17 cellular contexts compared by ENCODE assay signal in the genomic region with DNA sequence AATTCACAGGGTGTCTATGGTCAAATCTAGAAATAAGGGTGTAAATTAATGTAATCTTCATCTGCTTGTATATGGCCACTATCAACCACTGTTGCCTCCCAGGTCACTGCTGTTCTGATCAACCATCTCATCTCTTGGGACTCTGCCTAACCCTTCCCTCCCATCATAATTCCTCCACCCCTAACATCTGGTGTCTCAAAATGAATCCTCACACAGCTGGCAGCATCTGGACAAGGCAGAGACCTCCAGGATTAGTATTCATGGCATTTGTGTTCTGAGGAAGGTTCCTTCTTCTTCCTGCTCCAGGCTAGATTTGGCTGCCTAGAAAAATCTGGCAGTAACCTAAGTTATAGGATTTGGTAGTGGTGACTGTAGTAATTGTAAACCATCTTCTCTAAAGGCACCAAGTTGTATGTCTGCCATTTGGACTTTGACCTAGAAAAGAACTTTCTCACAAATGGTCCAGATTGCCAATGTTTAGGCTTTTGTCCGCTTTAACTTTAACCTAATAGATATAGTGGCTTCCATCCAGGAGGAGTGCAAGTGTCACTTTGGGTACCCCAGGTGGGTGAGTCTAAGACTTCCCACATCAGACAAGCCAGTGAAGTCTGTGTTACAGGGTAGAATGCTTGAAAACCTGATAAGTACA. TPM values are rescaled to one million over a fixed set of nuclear protein-coding genes. Genes with fewer than 3 reads are reported as not detected.
DNase-seq lines count a peak whose midpoint lies in the region; ATAC-seq, FAIRE-seq and TF ChIP-seq lines count a peak whose summit lies in the region.
"Had no signal": no experiment of that assay in that cellular context is flagged by ENCODE, and none has a peak within 500 bp of the region (broad histone marks: within the 10 kb centered on the region; RNA-seq: fewer than 3 reads in every experiment).

No MANE protein-coding gene starts in this region.

- H3K9me3 ChIP-seq in right atrium auricular region (no peaks in the 10 kb centered on the region), mammary epithelial cell (replicated peaks; ENCODE audit: insufficient read depth, low read length) (no peaks in the 10 kb centered on the region), aorta (ENCODE audit: control insufficient read depth, low read length) (no peaks in the 10 kb centered on the region)
- H3K9me3 ChIP-seq: lower lobe of right lung had no signal

- H3K9ac ChIP-seq in mammary epithelial cell (ENCODE audit: insufficient read depth, low read length) (no peak overlapping the region), mesendoderm (ENCODE audit: low read length) (peak overlapping the region; percentile 2)

- H2BK120ac ChIP-seq in mesendoderm (ENCODE audit: low read depth, low read length), result peak overlapping the region; percentile 96

- no peaks in the 10 kb centered on the region for H3K79me1 ChIP-seq in mesendoderm (ENCODE audit: low read length)

- peak overlapping the region in 1 of 2 donors; percentile 41 for H3K27ac ChIP-seq in right atrium auricular region
- peak overlapping the region; percentile 65 for H3K27ac ChIP-seq in mammary epithelial cell (ENCODE audit: insufficient read depth, low read depth, low read length)
- H3K27ac ChIP-seq in mesendoderm (ENCODE audit: low read depth, low read length), result peak overlapping the region; percentile 75
- H3K27ac ChIP-seq in aorta (ENCODE audit: low read depth in 1 of 2, low read length in 2 of 2), result peak overlapping the region; percentile 67 to 71
- H3K27ac ChIP-seq in substantia nigra (ENCODE audit: low read depth, low read length, poor library complexity, severe bottlenecking), result no peak overlapping the region
- H3K27ac ChIP-seq: lower lobe of right lung, spleen had no signal

- in situ Hi-C loops in mammary epithelial cell (cut with MboI; ENCODE audit: low sequenced_read_pairs in 2 of 2), result no loop called here

- no TSS peak for BruUV-seq in mammary epithelial cell (replicated peaks; lab: Mats Ljungman, UMichigan)

- no peak overlapping the region for H3K23ac ChIP-seq in mesendoderm (ENCODE audit: low read length)

- H2AK5ac ChIP-seq in mesendoderm (ENCODE audit: low read length), result peak overlapping the region; percentile 80

- no peak for FAIRE-seq in RCC 7860 (lab: Jason Lieb, UNC)
- FAIRE-seq: GM12878 had no signal

- H3K79me2 ChIP-seq in mammary epithelial cell (ENCODE audit: insufficient read depth, low read length) (peaks cover 17% of the 10 kb centered on the region), mesendoderm (ENCODE audit: control insufficient read depth, insufficient read depth, low read length) (peaks cover 4% of the 10 kb centered on the region)

- H3K18ac ChIP-seq in mesendoderm (ENCODE audit: low read length), result peak overlapping the region; percentile 98

- H3K36me3 ChIP-seq in right atrium auricular region (no peaks in the 10 kb centered on the region), mammary epithelial cell (ENCODE audit: insufficient read depth, low read length) (no peaks in the 10 kb centered on the region), mesendoderm (ENCODE audit: control insufficient read depth, insufficient read depth, low read length) (no peaks in the 10 kb centered on the region), aorta (ENCODE audit: control insufficient read depth in 1 of 2, insufficient read depth in 2 of 2, low read length in 1 of 2) (no peaks in the 10 kb centered on the region)
- H3K36me3 ChIP-seq: lower lobe of right lung, spleen had no signal

- H3K4me1 ChIP-seq in right atrium auricular region (peaks cover 0 to 26% of the 10 kb centered on the region in 2 donors), mammary epithelial cell (ENCODE audit: insufficient read depth, low read length) (peaks cover 35% of the 10 kb centered on the region), mesendoderm (ENCODE audit: control insufficient read depth, low read depth, low read length) (peaks cover 8% of the 10 kb centered on the region), aorta (ENCODE audit: control insufficient read depth in 1 of 2, insufficient read depth in 2 of 2, low read length in 2 of 2) (peaks cover 3 to 4% of the 10 kb centered on the region in 2 donors)

- peak overlapping the region; percentile 97 for H2BK5ac ChIP-seq in mesendoderm (ENCODE audit: low read length)

- intact Hi-C loops in left ventricle myocardium superior (cut with micrococcal nuclease), result no loop called here
- intact Hi-C loops in mammary epithelial cell (cut with micrococcal nuclease), result loop anchor here (5.0 kb wide), 4 partner anchors 42 to 333 kb away; a partner anchor contains a TSS
- intact Hi-C loops in aorta (cut with DNase I), result loop anchor here (5.0 to 10.0 kb wide), 6 partner anchors 60 to 338 kb away; a partner anchor contains a TSS

- H4K5ac ChIP-seq in mesendoderm (ENCODE audit: low read length), result no peak overlapping the region

- H3K4ac ChIP-seq in mesendoderm (ENCODE audit: low read depth, low read length), result peak overlapping the region; percentile 89

- CTCF ChIA-PET in mammary epithelial cell (lab: Charles Lee; ENCODE audit: low non-redundant PET), result no interaction called here

- H3K27me3 ChIP-seq in right atrium auricular region (no peaks in the 10 kb centered on the region), mammary epithelial cell (ENCODE audit: insufficient read depth, low read length) (no peaks in the 10 kb centered on the region), mesendoderm (ENCODE audit: insufficient read depth, low read length, poor library complexity) (no peaks in the 10 kb centered on the region), aorta (ENCODE audit: control insufficient read depth in 1 of 2, insufficient read depth in 2 of 2, low read length in 1 of 2) (no peaks in the 10 kb centered on the region)

- H2AFZ ChIP-seq in mammary epithelial cell (ENCODE audit: low read depth, low read length), result peak overlapping the region; percentile 40

- H3K56ac ChIP-seq in mesendoderm (ENCODE audit: low read length), result peak overlapping the region; percentile 75

- DNase-seq in left ventricle myocardium superior (no peak), right atrium auricular region (ENCODE audit: low spot score) (no peak), mammary epithelial cell (no peak), mesendoderm (no peak), aorta (no peak), substantia nigra (lab: John Stamatoyannopoulos, UW) (no peak), RCC 7860 (ENCODE audit: low spot score) (no peak), amniotic stem cell (lab: John Stamatoyannopoulos, UW) (no peak)
- DNase-seq: activated CD4-positive, alpha-beta T cell treated with anti-CD3 and anti-CD28 coated beads for 48 hours; activated T-cell treated with anti-CD3 and anti-CD28 coated beads, Interleukin-2, amount 50 U/mL, for 48 hours; anterior cingulate cortex; DMS79; GOT3; lower lobe of right lung; NCI-H2227 treated with DMSO at 0.1 percent for 48 hours; spleen had no signal

- dilution Hi-C loops in mammary epithelial cell (cut with HindIII; ENCODE audit: low sequenced_read_pairs), result no loop called here

- H3K4me2 ChIP-seq in mammary epithelial cell (ENCODE audit: insufficient read depth, low read depth, low read length) (peak overlapping the region; percentile 66), mesendoderm (ENCODE audit: low read length) (no peak overlapping the region)

- 100% methylated on average over 1 of the region's 1 CpG for WGBS in mammary epithelial cell (ENCODE audit: low coverage, missing lambda C conversion rate)
- no CpG with 5 or more reads among the region's 1 CpG for WGBS in mesendoderm (ENCODE audit: extremely low coverage, insufficient coverage, low lambda C conversion rate)
- WGBS in aorta, 2 donors, result 71 to 78% methylated on average over 1 of the region's 1 CpG

- TF ChIP-seq CTCF in right atrium auricular region (IDR thresholded peaks at IDR 0.05) (no peak), mammary epithelial cell (conservative IDR thresholded peaks at IDR 0.05 in 1 of 2, IDR thresholded peaks at IDR 0.05 in 1 of 2; ENCODE audit: extremely low read depth in 1 of 2, insufficient read depth in 1 of 2, low read depth in 1 of 2, low read length in 2 of 2) (no peak)

- no peak overlapping the region for H4K8ac ChIP-seq in mesendoderm (ENCODE audit: low read depth, low read length)

- H3K4me3 ChIP-seq in right atrium auricular region (no peak overlapping the region), mammary epithelial cell (replicated peaks in 1 of 3; ENCODE audit: insufficient read depth in 1 of 3, low read depth in 2 of 3, low read length in 3 of 3) (no peak overlapping the region), mesendoderm (ENCODE audit: low read length) (no peak overlapping the region), aorta (ENCODE audit: low read length in 2 of 2) (no peak overlapping the region)
- H3K4me3 ChIP-seq: GM12878, lower lobe of right lung, spleen had no signal

- ATAC-seq in left ventricle myocardium superior (peak; percentile 1), aorta (ENCODE audit: low FRiP score) (no peak)
- ATAC-seq: GM12878, lower lobe of right lung had no signal

- H4K20me1 ChIP-seq in mammary epithelial cell (ENCODE audit: insufficient read depth, low read length), result no peaks in the 10 kb centered on the region

- H2BK15ac ChIP-seq in mesendoderm (replicated peaks; ENCODE audit: low read depth), result peak overlapping the region; percentile 98

RNA-seq across cellular contexts. Expression of a gene that starts 3.2 kb away (rescaled TPM):
- 88.1 TPM for total RNA-seq in left ventricle myocardium superior
- 10 to 100 TPM; 47.6 to 54.4 TPM for total RNA-seq in right atrium auricular region
- total RNA-seq in mammary epithelial cell, result 10 to 100 TPM; 24.3 to 32.1 TPM
- 15.0 TPM for polyA plus RNA-seq in mammary epithelial cell
- polyA minus RNA-seq in mammary epithelial cell, result 17.5 TPM
- 66.6 TPM for polyA plus RNA-seq in mesendoderm (2013, experiment 1 of 2)
- polyA plus RNA-seq in mesendoderm (2013, experiment 2 of 2), result 62.9 TPM
- 10 to 100 TPM; 87.1 to 96.8 TPM for total RNA-seq in aorta
- 10 to 100 TPM; 15.3 TPM for polyA plus RNA-seq in aorta
